In the genomic region with DNA sequence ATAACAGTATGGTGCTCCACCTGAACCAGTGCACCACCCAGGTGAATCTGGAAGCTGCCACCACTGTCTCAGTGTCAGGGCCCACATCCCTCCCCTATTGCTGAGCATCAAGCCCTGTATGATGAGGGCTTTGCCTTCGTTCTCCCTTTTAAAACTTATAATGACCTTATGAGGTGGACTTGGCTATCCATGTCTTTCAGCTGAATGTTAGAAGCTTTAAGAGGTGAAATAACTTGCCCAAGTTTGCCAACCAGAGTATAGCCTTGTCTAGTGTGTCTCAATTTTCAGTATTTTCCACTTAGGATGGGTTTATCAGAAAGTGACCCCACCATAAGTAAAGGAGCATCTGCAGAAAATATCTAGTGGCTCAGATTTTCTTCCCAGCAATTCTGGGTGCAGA, we compare ENCODE assay signal across 39 cellular contexts.
"Had no signal": no experiment of that assay in that cellular context is flagged by ENCODE, and none has a peak within 500 bp of the region (broad histone marks: within the 10 kb centered on the region; RNA-seq: fewer than 3 reads in every experiment).

No MANE protein-coding gene starts in this region.

- H3K4me1 ChIP-seq: adrenal gland, ascending aorta, body of pancreas, breast epithelium had no signal

- H3K9me3 Mint-ChIP-seq: activated naive CD4-positive, alpha-beta T cell treated with anti-CD3 and anti-CD28 coated beads for 36 hours; activated T-cell treated with anti-CD3 and anti-CD28 coated beads, Interleukin-2, amount 50 U/mL, for 24 hours had no signal

- H3K27me3 ChIP-seq: adrenal gland, ascending aorta, body of pancreas, brain microvascular endothelial cell, breast epithelium, cardiac muscle cell had no signal

- H3K9me3 ChIP-seq: adrenal gland had no signal

- H3K27ac ChIP-seq: adrenal gland, ascending aorta, body of pancreas, brain microvascular endothelial cell, breast epithelium, cardiac muscle cell had no signal

- H3K27ac Mint-ChIP-seq: activated naive CD4-positive, alpha-beta T cell treated with anti-CD3 and anti-CD28 coated beads for 36 hours; activated naive CD4-positive, alpha-beta T cell treated with anti-CD3 and anti-CD28 coated beads, Interleukin-2, amount 10 ng/mL, durations not matched to agents 7 days and 5 days; activated naive CD4-positive, alpha-beta T cell treated with anti-CD3 and anti-CD28 coated beads, Interleukin-2, amount 50 U/mL, for 24 hours; activated naive CD4-positive, alpha-beta T cell treated with anti-CD3 and anti-CD28 coated beads, Interleukin-2, amount 50 U/mL, for 72 hours; activated naive CD8-positive, alpha-beta T cell; activated naive CD8-positive, alpha-beta T cell treated with anti-CD3 and anti-CD28 coated beads for 36 hours; activated naive CD8-positive, alpha-beta T cell treated with anti-CD3 and anti-CD28 coated beads, Interleukin-2, amount 10 ng/mL, durations not matched to agents 7 days and 5 days; activated naive CD8-positive, alpha-beta T cell treated with anti-CD3 and anti-CD28 coated beads, Interleukin-2, amount 50 U/mL, for 24 hours; activated T-cell treated with anti-CD3 and anti-CD28 coated beads, Interleukin-2, amount 50 U/mL, for 24 hours; activated T-cell treated with anti-CD3 and anti-CD28 coated beads, Interleukin-2, amount 50 U/mL, for 72 hours; activated T-helper 1 cell treated with anti-CD3 and anti-CD28 coated beads, Interleukin-12 subunit alpha, Interleukin-12 subunit beta, Interleukin-2, Interleukin-4 antibody, amounts not matched to agents 30 ng/mL and 10 ng/mL and 1 ng/mL, durations not matched to agents 14 hours and 24 hours and 36 hours; activated T-helper 17 cell treated with anti-CD3 and anti-CD28 coated beads, Interleukin-2, amount 50 U/mL, for 72 hours; activated T-helper 2 cell treated with anti-CD3 and anti-CD28 coated beads, Interferon-gamma antibody, Interleukin-2, Interleukin-4, amounts not matched to agents 10 μg/mL and 5 μg/mL and 100 μg/mL, durations not matched to agents 14 hours and 24 hours and 36 hours; brain had no signal

- ATAC-seq: activated naive CD4-positive, alpha-beta T cell treated with anti-CD3 and anti-CD28 coated beads, Interleukin-2, amount 50 U/mL, for 72 hours; activated naive CD8-positive, alpha-beta T cell treated with anti-CD3 and anti-CD28 coated beads, Interleukin-2, amount 50 U/mL, for 24 hours; activated T-cell treated with anti-CD3 and anti-CD28 coated beads, Interleukin-2, amount 50 U/mL, for 4 hours; activated T-cell treated with anti-CD3 and anti-CD28 coated beads, Interleukin-2, amount 50 U/mL, for 72 hours; activated T-helper 17 cell treated with anti-CD3 and anti-CD28 coated beads, Interleukin-2, amount 50 U/mL, for 72 hours; body of pancreas had no signal

- H3K27me3 Mint-ChIP-seq: activated naive CD4-positive, alpha-beta T cell treated with anti-CD3 and anti-CD28 coated beads, Interleukin-2, amount 10 ng/mL, durations not matched to agents 7 days and 5 days; activated naive CD8-positive, alpha-beta T cell treated with anti-CD3 and anti-CD28 coated beads for 36 hours; activated naive CD8-positive, alpha-beta T cell treated with anti-CD3 and anti-CD28 coated beads, Interleukin-2, amount 10 ng/mL, durations not matched to agents 7 days and 5 days; activated T-cell treated with anti-CD3 and anti-CD28 coated beads, Interleukin-2, amount 50 U/mL, for 24 hours had no signal

- FAIRE-seq: astrocyte, bronchial epithelial cell had no signal

- H3K4me1 Mint-ChIP-seq: activated naive CD4-positive, alpha-beta T cell treated with anti-CD3 and anti-CD28 coated beads, Interleukin-2, amount 10 ng/mL, durations not matched to agents 7 days and 5 days; activated naive CD4-positive, alpha-beta T cell treated with anti-CD3 and anti-CD28 coated beads, Interleukin-2, amount 50 U/mL, for 24 hours; activated naive CD8-positive, alpha-beta T cell treated with anti-CD3 and anti-CD28 coated beads for 36 hours; activated naive CD8-positive, alpha-beta T cell treated with anti-CD3 and anti-CD28 coated beads, Interleukin-2, amount 10 ng/mL, durations not matched to agents 7 days and 5 days; activated naive CD8-positive, alpha-beta T cell treated with anti-CD3 and anti-CD28 coated beads, Interleukin-2, amount 50 U/mL, for 24 hours; activated T-helper 17 cell treated with anti-CD3 and anti-CD28 coated beads, Interleukin-2, amount 50 U/mL, for 72 hours; brain; central memory CD8-positive, alpha-beta T cell had no signal

- H3K36me3 Mint-ChIP-seq: activated naive CD4-positive, alpha-beta T cell treated with anti-CD3 and anti-CD28 coated beads, Interleukin-2, amount 10 ng/mL, durations not matched to agents 7 days and 5 days; activated naive CD4-positive, alpha-beta T cell treated with anti-CD3 and anti-CD28 coated beads, Interleukin-2, amount 50 U/mL, for 24 hours; activated naive CD4-positive, alpha-beta T cell treated with anti-CD3 and anti-CD28 coated beads, Interleukin-2, amount 50 U/mL, for 72 hours; activated naive CD8-positive, alpha-beta T cell; activated naive CD8-positive, alpha-beta T cell treated with anti-CD3 and anti-CD28 coated beads for 36 hours; activated naive CD8-positive, alpha-beta T cell treated with anti-CD3 and anti-CD28 coated beads, Interleukin-2, amount 10 ng/mL, durations not matched to agents 7 days and 5 days; brain had no signal

- H3K4me3 ChIP-seq: adrenal gland, ascending aorta, body of pancreas, breast epithelium, cardiac muscle cell had no signal

- H3K4me3 Mint-ChIP-seq: activated naive CD4-positive, alpha-beta T cell treated with anti-CD3 and anti-CD28 coated beads for 36 hours; activated naive CD4-positive, alpha-beta T cell treated with anti-CD3 and anti-CD28 coated beads, Interleukin-2, amount 10 ng/mL, durations not matched to agents 7 days and 5 days; activated naive CD4-positive, alpha-beta T cell treated with anti-CD3 and anti-CD28 coated beads, Interleukin-2, amount 50 U/mL, for 24 hours; activated naive CD8-positive, alpha-beta T cell; activated naive CD8-positive, alpha-beta T cell treated with anti-CD3 and anti-CD28 coated beads for 36 hours; activated naive CD8-positive, alpha-beta T cell treated with anti-CD3 and anti-CD28 coated beads, Interleukin-2, amount 10 ng/mL, durations not matched to agents 7 days and 5 days; activated naive CD8-positive, alpha-beta T cell treated with anti-CD3 and anti-CD28 coated beads, Interleukin-2, amount 50 U/mL, for 24 hours; activated T-cell treated with anti-CD3 and anti-CD28 coated beads, Interleukin-2, amount 50 U/mL, for 24 hours; activated T-cell treated with anti-CD3 and anti-CD28 coated beads, Interleukin-2, amount 50 U/mL, for 4 hours; activated T-cell treated with anti-CD3 and anti-CD28 coated beads, Interleukin-2, amount 50 U/mL, for 72 hours; activated T-helper 1 cell treated with anti-CD3 and anti-CD28 coated beads, Interleukin-12 subunit alpha, Interleukin-12 subunit beta, Interleukin-2, Interleukin-4 antibody, amounts not matched to agents 30 ng/mL and 10 ng/mL and 1 ng/mL, durations not matched to agents 14 hours and 24 hours and 36 hours; activated T-helper 17 cell treated with anti-CD3 and anti-CD28 coated beads, Interleukin-2, amount 50 U/mL, for 72 hours; brain; central memory CD8-positive, alpha-beta T cell had no signal

- H3K36me3 ChIP-seq: adrenal gland, ascending aorta, brain microvascular endothelial cell, breast epithelium, cardiac muscle cell had no signal

- DNase-seq: activated effector memory CD4-positive, alpha-beta T cell treated with anti-CD3 and anti-CD28 coated beads, Interleukin-2, amount 50 U/mL, for 16 hours; activated effector memory CD4-positive, alpha-beta T cell treated with Interleukin-2 at 50 U/mL for 16 hours; activated gamma-delta T cell; activated gamma-delta T cell treated with Interleukin-2 at 50 U/mL for 16 hours; activated naive CD4-positive, alpha-beta T cell; activated naive CD4-positive, alpha-beta T cell treated with anti-CD3 and anti-CD28 coated beads for 36 hours; activated naive CD4-positive, alpha-beta T cell treated with anti-CD3 and anti-CD28 coated beads, Interleukin-2, amount 10 ng/mL, durations not matched to agents 7 days and 5 days; activated naive CD4-positive, alpha-beta T cell treated with anti-CD3 and anti-CD28 coated beads, Interleukin-2, amount 50 U/mL, for 16 hours; activated naive CD4-positive, alpha-beta T cell treated with Interleukin-2 at 50 U/mL for 16 hours; activated naive CD8-positive, alpha-beta T cell treated with anti-CD3 and anti-CD28 coated beads for 36 hours; activated naive CD8-positive, alpha-beta T cell treated with anti-CD3 and anti-CD28 coated beads, Interleukin-2, amount 10 ng/mL, durations not matched to agents 7 days and 5 days; activated naive CD8-positive, alpha-beta T cell treated with anti-CD3 and anti-CD28 coated beads, Interleukin-2, amount 50 U/mL, for 24 hours; activated T-cell treated with anti-CD3 and anti-CD28 coated beads, Interleukin-2, amount 50 U/mL, for 24 hours; activated T-cell treated with anti-CD3 and anti-CD28 coated beads, Interleukin-2, amount 50 U/mL, for 4 hours; activated T-cell treated with anti-CD3 and anti-CD28 coated beads, Interleukin-2, amount 50 U/mL, for 48 hours; activated T-cell treated with anti-CD3 and anti-CD28 coated beads, Interleukin-2, amount 50 U/mL, for 72 hours; adrenal gland; amniotic stem cell; amygdala; anterior cingulate cortex; aorta; body of pancreas; brain microvascular endothelial cell; caudate nucleus; central memory CD4-positive, alpha-beta T cell; cerebellar nuclear complex had no signal
